ENCODE assay signal across 29 cellular contexts in the genomic region with DNA sequence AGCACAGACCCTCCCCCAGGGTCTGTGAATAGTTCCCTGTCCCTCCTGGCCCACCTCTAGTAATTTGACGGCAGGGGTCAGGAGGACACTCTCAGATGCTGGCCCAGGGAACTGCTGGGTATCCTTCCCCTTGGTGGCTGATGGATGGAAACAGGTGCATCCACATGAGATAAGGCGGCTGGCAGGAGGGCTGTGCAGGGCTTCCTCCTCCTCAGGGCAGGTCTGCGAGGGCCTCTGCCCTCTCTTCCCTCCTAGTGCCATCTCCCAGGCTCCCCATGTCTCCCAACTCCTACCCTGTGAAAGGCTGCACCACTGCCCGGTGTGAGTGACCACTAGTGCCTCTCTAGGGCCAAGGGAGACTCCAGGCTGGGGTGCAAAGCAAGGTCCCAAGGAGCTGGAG.
DNase-seq lines count a peak whose midpoint lies in the region; ATAC-seq, FAIRE-seq and TF ChIP-seq lines count a peak whose summit lies in the region.
"Had no signal": no experiment of that assay in that cellular context is flagged by ENCODE, and none has a peak within 500 bp of the region (broad histone marks: within the 10 kb centered on the region; RNA-seq: fewer than 3 reads in every experiment).

No MANE protein-coding gene starts in this region.

- H3K4me1 ChIP-seq in RWPE2 (ENCODE audit: insufficient read depth, poor library complexity, severe bottlenecking) (no peaks in the 10 kb centered on the region), lower lobe of right lung (no peaks in the 10 kb centered on the region), spleen (no peaks in the 10 kb centered on the region)
- H3K4me1 ChIP-seq: adrenal gland, body of pancreas, gastrocnemius medialis had no signal

- no peak overlapping the region for H3K27ac Mint-ChIP-seq in glutamatergic neuron (ENCODE audit: unreplicated experiment)
- H3K27ac Mint-ChIP-seq: CD8-positive, alpha-beta memory T cell; immature natural killer cell had no signal

- no peaks in the 10 kb centered on the region for H3K36me3 ChIP-seq in RWPE2 (ENCODE audit: low read depth)
- no peaks in the 10 kb centered on the region for H3K36me3 ChIP-seq in lower lobe of right lung
- no peaks in the 10 kb centered on the region for H3K36me3 ChIP-seq in spleen
- H3K36me3 ChIP-seq: adrenal gland, gastrocnemius medialis had no signal

- peaks cover 2% of the 10 kb centered on the region for H3K27me3 Mint-ChIP-seq in glutamatergic neuron (ENCODE audit: unreplicated experiment)

- peaks cover 23% of the 10 kb centered on the region for H3K36me3 Mint-ChIP-seq in glutamatergic neuron (ENCODE audit: unreplicated experiment)

- no peak overlapping the region for H3K4me3 Mint-ChIP-seq in glutamatergic neuron (ENCODE audit: unreplicated experiment)
- H3K4me3 Mint-ChIP-seq: CD8-positive, alpha-beta memory T cell; immature natural killer cell had no signal

- H3K9me3 ChIP-seq in RWPE2 (ENCODE audit: severe bottlenecking), result no peaks in the 10 kb centered on the region
- H3K9me3 ChIP-seq in lower lobe of right lung, result peaks cover 15% of the 10 kb centered on the region
- peaks cover 0 to 24% (median 21%) of the 10 kb centered on the region in 8 donors for H3K9me3 ChIP-seq in spleen
- H3K9me3 ChIP-seq: gastrocnemius medialis had no signal

- peaks cover 14% of the 10 kb centered on the region for H3K4me1 Mint-ChIP-seq in glutamatergic neuron (ENCODE audit: low read depth, unreplicated experiment)
- H3K4me1 Mint-ChIP-seq: CD8-positive, alpha-beta memory T cell; immature natural killer cell had no signal

- H3K27me3 ChIP-seq in RWPE2 (ENCODE audit: insufficient read depth, poor library complexity, severe bottlenecking) (no peaks in the 10 kb centered on the region), lower lobe of right lung (ENCODE audit: low read depth) (no peaks in the 10 kb centered on the region), spleen (replicated peaks in 1 of 7) (peaks cover 0 to 4% (median 0%) of the 10 kb centered on the region in 7 donors)
- H3K27me3 ChIP-seq: adrenal gland, body of pancreas, dorsolateral prefrontal cortex, gastrocnemius medialis had no signal

- H3K9me3 Mint-ChIP-seq in glutamatergic neuron (ENCODE audit: unreplicated experiment), result peaks cover 6% of the 10 kb centered on the region

- 42 to 58% (median 55%) methylated on average over 3 to 4 of the region's 4 CpGs for WGBS in spleen, 5 donors

- FAIRE-seq in GM12891 (lab: Jason Lieb, UNC), result no peak
- FAIRE-seq: endothelial cell of umbilical vein had no signal

- no peak for TF ChIP-seq CTCF in RWPE2 (IDR thresholded peaks at IDR 0.05; ENCODE audit: poor library complexity, severe bottlenecking)
- no peak for TF ChIP-seq CTCF in lower lobe of right lung (IDR thresholded peaks at IDR 0.05)
- TF ChIP-seq CTCF in spleen (IDR thresholded peaks at IDR 0.05 in 8 of 11, conservative IDR thresholded peaks at IDR 0.05 in 3 of 11), result no peak
- TF ChIP-seq CTCF in glutamatergic neuron (IDR thresholded peaks at IDR 0.05; ENCODE audit: partially characterized antibody, unreplicated experiment), result no peak

- no peak overlapping the region for H3K27ac ChIP-seq in RWPE2 (ENCODE audit: poor library complexity, severe bottlenecking)
- H3K27ac ChIP-seq in lower lobe of right lung, result no peak overlapping the region
- H3K27ac ChIP-seq in spleen, result no peak overlapping the region
- H3K27ac ChIP-seq: adrenal gland, body of pancreas, dorsolateral prefrontal cortex, gastrocnemius medialis, VCaP had no signal

- TF ChIP-seq POLR2A in spleen (IDR thresholded peaks at IDR 0.05), result no peak
- no peak for TF ChIP-seq POLR2A in GM12891 (IDR thresholded peaks at IDR 0.05; ENCODE audit: low read depth, low read length)

- DNase-seq in D341Med (ENCODE audit: low spot score) (peak; percentile 5), RWPE2 (ENCODE audit: low spot score) (peak; percentile 47), lower lobe of right lung (peak; percentile 18), spleen (peak; percentile 36), glutamatergic neuron (no peak), GM12891 (ENCODE audit: insufficient read length, low spot score) (no peak), hypothalamus (lab: John Stamatoyannopoulos, UW) (no peak)
- DNase-seq: activated CD4-positive, alpha-beta T cell treated with anti-CD3 and anti-CD28 coated beads for 4 hours; activated naive CD4-positive, alpha-beta T cell; activated T-cell treated with anti-CD3 and anti-CD28 coated beads, Interleukin-2, amount 50 U/mL, for 48 hours; body of pancreas; CD8-positive, alpha-beta memory T cell; cerebellar nuclear complex; DMS 273 treated with DMSO at 0.1 percent for 48 hours; gastrocnemius medialis; hippocampal formation; immature natural killer cell; mesendoderm; NCI-H1048; NCI-H1694; NCI-H446; nucleus accumbens; stimulated activated naive CD4-positive, alpha-beta T cell treated with Interleukin-2 at 50 U/mL for 16 hours; T-helper 9 cell had no signal

- ATAC-seq in RWPE2 (ENCODE audit: low read depth) (no peak), lower lobe of right lung (no peak)
- ATAC-seq: body of pancreas, gastrocnemius medialis had no signal

- no peak overlapping the region for H3K4me3 ChIP-seq in RWPE2 (ENCODE audit: severe bottlenecking)
- H3K4me3 ChIP-seq in lower lobe of right lung, result no peak overlapping the region
- no peak overlapping the region for H3K4me3 ChIP-seq in spleen
- H3K4me3 ChIP-seq: adrenal gland, body of pancreas, dorsolateral prefrontal cortex, gastrocnemius medialis, skin epidermis had no signal

- intact Hi-C loops in lower lobe of right lung (cut with DNase I) (no loop called here), spleen (cut with DNase I; ENCODE audit: low total_unique reads) (no loop called here)

TF ChIP-seq in GM12891, 5 proteins besides CTCF, POLR2A, EP300 and RAD21:
- TF ChIP-seq POLR2AphosphoS5 (IDR thresholded peaks at IDR 0.05; ENCODE audit: low read depth, low read length), result no peak
- no peak for TF ChIP-seq POU2F2 (IDR thresholded peaks at IDR 0.05; ENCODE audit: low read depth, low read length)
- TF ChIP-seq TAF1 (IDR thresholded peaks at IDR 0.05; ENCODE audit: low read depth, low read length), result no peak
- no peak for TF ChIP-seq PAX5 (IDR thresholded peaks at IDR 0.05; ENCODE audit: insufficient read depth, low read length, severe bottlenecking)
- no peak for TF ChIP-seq SPI1 (IDR thresholded peaks at IDR 0.05; ENCODE audit: low read depth, low read length)

Comparison
In these comparisons a context has a peak if more than half of its experiments do, and no peak if none do; other contexts are left out.
1. DNase-seq: peak in D341Med (single experiment), RWPE2 (single experiment), lower lobe of right lung (single experiment) and spleen (single experiment); none in glutamatergic neuron (single experiment), GM12891 (single experiment) and hypothalamus (0 of 51).